In the genomic region with DNA sequence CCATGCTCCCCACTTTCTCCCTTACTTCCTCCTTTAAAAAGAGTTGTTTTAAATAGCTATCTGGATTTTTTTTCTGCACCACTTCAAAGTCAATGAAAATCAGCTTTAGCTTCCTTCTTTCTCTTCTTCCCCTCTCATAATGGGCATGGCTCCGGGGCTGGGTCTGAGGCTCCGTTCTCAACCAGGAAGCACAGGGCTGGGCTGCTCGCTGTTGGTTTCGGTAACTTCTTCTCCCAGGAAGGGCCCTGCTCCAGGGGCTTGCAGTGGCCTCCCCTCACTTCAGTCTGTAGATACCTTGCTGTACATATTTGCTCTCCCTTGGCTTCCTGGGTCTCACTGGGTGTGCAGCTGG, we compare ENCODE assay signal across 1 cellular context.
TF ChIP-seq lines count a peak whose summit lies in the region.

No MANE protein-coding gene starts in this region.

TF ChIP-seq in IMR-90, 13 proteins besides CTCF, POLR2A, EP300 and RAD21 (continued from another document):
- no peak for TF ChIP-seq CHD1 (IDR thresholded peaks at IDR 0.05; ENCODE audit: low read depth, low read length)
- TF ChIP-seq MAFK (IDR thresholded peaks at IDR 0.05; ENCODE audit: low read depth, low read length), result no peak
- TF ChIP-seq FOS (IDR thresholded peaks at IDR 0.05; ENCODE audit: low read depth, low read length), result no peak
- no peak for TF ChIP-seq USF2 (IDR thresholded peaks at IDR 0.05; ENCODE audit: low read depth, low read length)
- TF ChIP-seq RCOR1 (IDR thresholded peaks at IDR 0.05; ENCODE audit: insufficient replicate concordance, low read length), result no peak
- TF ChIP-seq MAZ (IDR thresholded peaks at IDR 0.05; ENCODE audit: borderline replicate concordance, low read depth, low read length), result no peak
- TF ChIP-seq RFX5 (IDR thresholded peaks at IDR 0.05; ENCODE audit: low read depth, low read length), result no peak
TF ChIP-seq in IMR-90: peak in this region for 0.
